In genomic region chr6:154923199-154923869, GRCh38 we compare ENCODE assay signal across 1 cellular context.
TF ChIP-seq lines count a peak whose summit lies in the region.

No MANE protein-coding gene starts in this region.

TF ChIP-seq in GM23338, 12 proteins besides CTCF, POLR2A, EP300 and RAD21 (continued from another document):
- TF ChIP-seq REST (IDR thresholded peaks at IDR 0.05; ENCODE audit: unreplicated experiment) (no peak), ZNF462 (CRISPR knock-in tag; IDR thresholded peaks at IDR 0.05) (no peak), STAT1 (IDR thresholded peaks at IDR 0.05; ENCODE audit: unreplicated experiment) (no peak), ZNF114 (CRISPR knock-in tag; IDR thresholded peaks at IDR 0.05) (no peak), EZH2 (IDR thresholded peaks at IDR 0.05; ENCODE audit: low read depth, unreplicated experiment) (no peak), JUNB (IDR thresholded peaks at IDR 0.05; ENCODE audit: unreplicated experiment) (no peak)
TF ChIP-seq in GM23338: peak in this region for 0.
